12 cellular contexts compared by ENCODE assay signal in the genomic region with DNA sequence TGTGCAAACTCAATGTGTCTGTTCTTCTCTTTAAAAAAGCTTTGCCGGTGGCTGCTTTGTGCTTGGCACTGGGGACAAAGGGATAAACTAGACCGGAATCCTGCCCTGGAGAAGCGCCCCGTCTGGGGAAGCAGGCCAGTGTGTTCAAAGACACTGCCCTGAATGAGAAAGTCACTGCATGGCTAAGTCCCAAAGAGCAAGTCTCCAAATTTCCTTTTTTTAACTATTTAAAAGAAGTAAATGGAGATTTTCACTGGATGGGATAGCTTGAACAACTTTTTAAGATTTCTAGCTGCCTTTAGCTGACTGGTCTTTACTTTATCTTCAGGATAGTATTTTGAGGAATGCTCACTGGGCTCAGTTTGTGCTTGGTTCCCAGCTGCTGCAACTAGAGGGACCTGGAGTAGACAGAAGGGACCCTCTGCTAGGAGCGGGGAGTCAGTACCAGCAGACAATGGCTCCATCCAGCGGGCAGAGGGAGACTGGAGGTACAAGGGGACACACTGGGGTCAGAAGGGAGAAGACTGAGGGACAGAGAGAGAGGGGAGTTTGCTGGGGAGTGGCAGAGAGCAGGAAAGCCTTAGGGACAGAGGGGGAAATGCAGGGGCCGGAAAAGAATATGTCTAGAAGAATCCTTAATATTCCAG. TPM values are rescaled to one million over a fixed set of nuclear protein-coding genes. Genes with fewer than 3 reads are reported as not detected.
DNase-seq lines count a peak whose midpoint lies in the region; ATAC-seq and TF ChIP-seq lines count a peak whose summit lies in the region.
"Had no signal": no experiment of that assay in that cellular context is flagged by ENCODE, and none has a peak within 500 bp of the region (broad histone marks: within the 10 kb centered on the region; RNA-seq: fewer than 3 reads in every experiment).

No MANE protein-coding gene starts in this region.

- H3K4me2 ChIP-seq in mesenchymal stem cell (ENCODE audit: low read length, poor library complexity, severe bottlenecking): no peak overlapping the region

- H3K9ac ChIP-seq in colonic mucosa (ENCODE audit: low read depth in 2 of 2, low read length in 2 of 2): no peak overlapping the region
- H3K9ac ChIP-seq in mesenchymal stem cell (ENCODE audit: low read length): no peak overlapping the region

- H2BK5ac ChIP-seq in mesenchymal stem cell (ENCODE audit: low read depth, low read length, poor library complexity, severe bottlenecking): no peak overlapping the region

- H3K9me3 ChIP-seq in Caco-2 (no peaks in the 10 kb centered on the region), colonic mucosa (no peaks in the 10 kb centered on the region), mesenchymal stem cell (ENCODE audit: control insufficient read depth, low read length) (no peaks in the 10 kb centered on the region), mucosa of descending colon (no peaks in the 10 kb centered on the region)
- H3K9me3 ChIP-seq: gastroesophageal sphincter, neutrophil had no signal

- intact Hi-C loops in Caco-2 (cut with micrococcal nuclease; ENCODE audit: unreplicated experiment) (loop anchor here (1.0 to 2.0 kb wide), 2 partner anchors 32 to 104 kb away; no protein-coding TSS in a partner anchor), colonic mucosa (cut with DNase I) (no loop called here), mucosa of descending colon (cut with DNase I, micrococcal nuclease) (no loop called here)

- H3K27me3 Mint-ChIP-seq in Caco-2 (ENCODE audit: insufficient read depth, unreplicated experiment): peaks cover 4% of the 10 kb centered on the region
- H3K27me3 Mint-ChIP-seq in activated naive CD8-positive, alpha-beta T cell treated with anti-CD3 and anti-CD28 coated beads for 36 hours: peaks cover 28% of the 10 kb centered on the region

- 65% methylated on average over 6 of the region's 7 CpGs for WGBS in mesenchymal stem cell

- H4K8ac ChIP-seq in mesenchymal stem cell (ENCODE audit: low read length): no peak overlapping the region

- H4K91ac ChIP-seq in mesenchymal stem cell (ENCODE audit: low read length): no peak overlapping the region

- no peak for ATAC-seq in mucosa of descending colon

- no peaks in the 10 kb centered on the region for H3K36me3 Mint-ChIP-seq in Caco-2 (ENCODE audit: insufficient read depth, unreplicated experiment)
- H3K36me3 Mint-ChIP-seq in activated naive CD8-positive, alpha-beta T cell treated with anti-CD3 and anti-CD28 coated beads for 36 hours: no peaks in the 10 kb centered on the region
- H3K36me3 Mint-ChIP-seq: activated naive CD4-positive, alpha-beta T cell treated with anti-CD3 and anti-CD28 coated beads, Interleukin-2, amount 50 U/mL, for 24 hours had no signal

- H3K4ac ChIP-seq in mesenchymal stem cell (ENCODE audit: low read depth in 1 of 2, low read length in 2 of 2): no peak overlapping the region

- H3K9me3 Mint-ChIP-seq in Caco-2 (ENCODE audit: unreplicated experiment): no peaks in the 10 kb centered on the region
- no peaks in the 10 kb centered on the region for H3K9me3 Mint-ChIP-seq in activated naive CD8-positive, alpha-beta T cell treated with anti-CD3 and anti-CD28 coated beads for 36 hours
- H3K9me3 Mint-ChIP-seq: activated naive CD4-positive, alpha-beta T cell treated with anti-CD3 and anti-CD28 coated beads, Interleukin-2, amount 50 U/mL, for 24 hours had no signal

- no TSS peak for BruUV-seq in Caco-2 (replicated peaks; lab: Mats Ljungman, UMichigan)

- no peak overlapping the region for H2BK120ac ChIP-seq in mesenchymal stem cell (ENCODE audit: low read depth, low read length)

- H3K27ac ChIP-seq in colonic mucosa (no peak overlapping the region), mesenchymal stem cell (ENCODE audit: low read length, poor library complexity, severe bottlenecking) (no peak overlapping the region), RWPE1 (no peak overlapping the region)
- H3K27ac ChIP-seq: neutrophil had no signal

- H3K27me3 ChIP-seq in Caco-2 (replicated peaks; ENCODE audit: control insufficient read depth, insufficient read depth, low read length): no peaks in the 10 kb centered on the region
- H3K27me3 ChIP-seq in colonic mucosa: no peaks in the 10 kb centered on the region
- peaks cover 21 to 55% of the 10 kb centered on the region in 2 experiments for H3K27me3 ChIP-seq in mesenchymal stem cell (ENCODE audit: control insufficient read depth in 1 of 2, insufficient read depth in 1 of 2, low read length in 2 of 2)
- H3K27me3 ChIP-seq: gastroesophageal sphincter, neutrophil had no signal

- peak; percentile 71 to 73 for DNase-seq in Caco-2
- DNase-seq in NCI-H1694 treated with DMSO at 0.1 percent for 48 hours (lab: John Stamatoyannopoulos, UW): peak; percentile 57
- peak; percentile 25 for DNase-seq in colonic mucosa
- peak; percentile 57 for DNase-seq in mesenchymal stem cell
- no peak for DNase-seq in KBM-7
- DNase-seq in RWPE1 (ENCODE audit: low spot score): no peak
- no peak for DNase-seq in activated naive CD8-positive, alpha-beta T cell treated with anti-CD3 and anti-CD28 coated beads for 36 hours
- DNase-seq in mucosa of descending colon: no peak
- DNase-seq: NCI-H2029 had no signal

- no peak overlapping the region for H2BK12ac ChIP-seq in mesenchymal stem cell (ENCODE audit: low read length in 2 of 2)

- H3K14ac ChIP-seq in mesenchymal stem cell (ENCODE audit: low read length in 2 of 2): no peak overlapping the region

- TF ChIP-seq CTCF in Caco-2 (IDR thresholded peaks at IDR 0.05; ENCODE audit: insufficient read depth in 1 of 2, low read depth in 1 of 2, low read length in 1 of 2, severe bottlenecking in 1 of 2, unreplicated experiment in 1 of 2): peak; percentile 35 to 78
- TF ChIP-seq CTCF in colonic mucosa (IDR thresholded peaks at IDR 0.05): no peak
- TF ChIP-seq CTCF in RWPE1 (conservative IDR thresholded peaks at IDR 0.05; ENCODE audit: low read depth): no peak
- TF ChIP-seq CTCF in mucosa of descending colon (IDR thresholded peaks at IDR 0.05): no peak

- H3K36me3 ChIP-seq in Caco-2 (ENCODE audit: control insufficient read depth, insufficient read depth, low read length) (no peaks in the 10 kb centered on the region), colonic mucosa (no peaks in the 10 kb centered on the region), mesenchymal stem cell (ENCODE audit: control insufficient read depth in 1 of 2, insufficient read depth in 2 of 2, low read depth in 1 of 2, low read length in 2 of 2) (no peaks in the 10 kb centered on the region), mucosa of descending colon (ENCODE audit: low read depth) (no peaks in the 10 kb centered on the region)
- H3K36me3 ChIP-seq: gastroesophageal sphincter, neutrophil had no signal

- POLR2A ChIA-PET in Caco-2 (lab: Charles Lee) (no interaction called here), RWPE1 (lab: Yijun Ruan, JAX; ENCODE audit: low non-redundant PET) (no interaction called here)

- H3K4me1 ChIP-seq in Caco-2: peaks cover 13% of the 10 kb centered on the region
- peaks cover 3% of the 10 kb centered on the region for H3K4me1 ChIP-seq in colonic mucosa
- H3K4me1 ChIP-seq in mesenchymal stem cell (ENCODE audit: control insufficient read depth, insufficient read depth, low read depth, low read length): no peaks in the 10 kb centered on the region
- peaks cover 34% of the 10 kb centered on the region for H3K4me1 ChIP-seq in mucosa of descending colon (ENCODE audit: low read depth)

- H2AK5ac ChIP-seq in mesenchymal stem cell (ENCODE audit: low read length, severe bottlenecking): no peak overlapping the region

- no peak overlapping the region for H2BK15ac ChIP-seq in mesenchymal stem cell (ENCODE audit: low read depth, poor library complexity, severe bottlenecking)

- H2AFZ ChIP-seq in mesenchymal stem cell (ENCODE audit: low read depth, low read length): no peak overlapping the region

- H3K23ac ChIP-seq in mesenchymal stem cell (ENCODE audit: low read length in 2 of 2): no peak overlapping the region

- H3K4me3 Mint-ChIP-seq in Caco-2 (ENCODE audit: unreplicated experiment): no peak overlapping the region
- no peak overlapping the region for H3K4me3 Mint-ChIP-seq in activated naive CD8-positive, alpha-beta T cell treated with anti-CD3 and anti-CD28 coated beads for 36 hours
- H3K4me3 Mint-ChIP-seq: activated naive CD4-positive, alpha-beta T cell treated with anti-CD3 and anti-CD28 coated beads, Interleukin-2, amount 50 U/mL, for 24 hours had no signal

- H3K18ac ChIP-seq in mesenchymal stem cell (ENCODE audit: low read depth in 1 of 2, low read length in 2 of 2): no peak overlapping the region

- peaks cover 19% of the 10 kb centered on the region for H3K4me1 Mint-ChIP-seq in Caco-2 (ENCODE audit: low read depth, unreplicated experiment)
- H3K4me1 Mint-ChIP-seq in activated naive CD8-positive, alpha-beta T cell treated with anti-CD3 and anti-CD28 coated beads for 36 hours: no peaks in the 10 kb centered on the region
- H3K4me1 Mint-ChIP-seq: activated naive CD4-positive, alpha-beta T cell treated with anti-CD3 and anti-CD28 coated beads, Interleukin-2, amount 50 U/mL, for 24 hours had no signal

- in situ Hi-C loops in KBM-7 (cut with MboI; ENCODE audit: low pct_unique_long_range_greater_than_20kb, low sequenced_read_pairs): no loop called here

- no peak overlapping the region for H3K27ac Mint-ChIP-seq in Caco-2 (ENCODE audit: unreplicated experiment)
- H3K27ac Mint-ChIP-seq in activated naive CD8-positive, alpha-beta T cell treated with anti-CD3 and anti-CD28 coated beads for 36 hours: no peak overlapping the region
- H3K27ac Mint-ChIP-seq: activated naive CD4-positive, alpha-beta T cell treated with anti-CD3 and anti-CD28 coated beads, Interleukin-2, amount 50 U/mL, for 24 hours had no signal

- H3K79me1 ChIP-seq in mesenchymal stem cell (replicated peaks; ENCODE audit: low read length, poor library complexity, severe bottlenecking): no peaks in the 10 kb centered on the region

- H3K4me3 ChIP-seq in Caco-2 (ENCODE audit: low read depth, low read length): no peak overlapping the region
- H3K4me3 ChIP-seq in colonic mucosa: no peak overlapping the region
- H3K4me3 ChIP-seq in mesenchymal stem cell (ENCODE audit: insufficient read depth in 1 of 2, low read depth in 1 of 2, low read length in 2 of 2): no peak overlapping the region
- H3K4me3 ChIP-seq in mucosa of descending colon: no peak overlapping the region
- H3K4me3 ChIP-seq: gastroesophageal sphincter had no signal

- CTCF ChIA-PET in Caco-2 (lab: Charles Lee): interaction anchor here (1.0 to 1.6 kb wide), 3 partner anchors 25 to 117 kb away, joined by 3 to 5 read pairs (median 4); no protein-coding TSS in a partner anchor
- CTCF ChIA-PET in RWPE1 (lab: Yijun Ruan, JAX): no interaction called here

RNA-seq across cellular contexts. Expression of a gene that starts 22.2 kb away (rescaled TPM):
- total RNA-seq in Caco-2 (2022): 37.5 and 40.6 TPM in 2 replicates
- total RNA-seq in colonic mucosa: 10 to 100 TPM; 25.0 to 36.4 TPM
- polyA plus RNA-seq in mesenchymal stem cell (2013, experiment 1 of 2): 9.7 TPM
- 11.0 TPM for polyA plus RNA-seq in mesenchymal stem cell (2013, experiment 2 of 2)
- 10 to 100 TPM; 10.7 to 11.6 TPM for total RNA-seq in activated naive CD8-positive, alpha-beta T cell treated with anti-CD3 and anti-CD28 coated beads for 36 hours
- 10 to 100 TPM; 32.3 to 45.7 (median 39.2) TPM for total RNA-seq in mucosa of descending colon

RNA-seq across cellular contexts. Expression of a gene that starts 55.4 kb away (rescaled TPM):
- total RNA-seq in Caco-2 (2022) (38.6 and 40.6 TPM in 2 replicates), colonic mucosa (10 to 100 TPM; 39.6 to 41.3 TPM), mucosa of descending colon (10 to 100 TPM; 21.5 to 42.9 (median 41.8) TPM)
- polyA plus RNA-seq in mesenchymal stem cell (2013, experiment 1 of 2): 47.5 TPM
- 48.4 TPM for polyA plus RNA-seq in mesenchymal stem cell (2013, experiment 2 of 2)
- 1 to 10 TPM; 2.7 to 3.7 TPM for total RNA-seq in activated naive CD8-positive, alpha-beta T cell treated with anti-CD3 and anti-CD28 coated beads for 36 hours

Comparison
In these comparisons a context has a peak if more than half of its experiments do, and no peak if none do; other contexts are left out.
1. DNase-seq: peak in Caco-2 (2 of 2), NCI-H1694 treated with DMSO at 0.1 percent for 48 hours (single experiment), colonic mucosa (single experiment) and mesenchymal stem cell (single experiment); none in KBM-7 (single experiment), RWPE1 (single experiment), activated naive CD8-positive, alpha-beta T cell treated with anti-CD3 and anti-CD28 coated beads for 36 hours (single experiment) and mucosa of descending colon (0 of 3).
2. CTCF ChIP-seq: peak in Caco-2 (2 of 2); none in colonic mucosa (single experiment), RWPE1 (single experiment) and mucosa of descending colon (single experiment).